ENCODE assay signal across 9 cellular contexts in the genomic region with DNA sequence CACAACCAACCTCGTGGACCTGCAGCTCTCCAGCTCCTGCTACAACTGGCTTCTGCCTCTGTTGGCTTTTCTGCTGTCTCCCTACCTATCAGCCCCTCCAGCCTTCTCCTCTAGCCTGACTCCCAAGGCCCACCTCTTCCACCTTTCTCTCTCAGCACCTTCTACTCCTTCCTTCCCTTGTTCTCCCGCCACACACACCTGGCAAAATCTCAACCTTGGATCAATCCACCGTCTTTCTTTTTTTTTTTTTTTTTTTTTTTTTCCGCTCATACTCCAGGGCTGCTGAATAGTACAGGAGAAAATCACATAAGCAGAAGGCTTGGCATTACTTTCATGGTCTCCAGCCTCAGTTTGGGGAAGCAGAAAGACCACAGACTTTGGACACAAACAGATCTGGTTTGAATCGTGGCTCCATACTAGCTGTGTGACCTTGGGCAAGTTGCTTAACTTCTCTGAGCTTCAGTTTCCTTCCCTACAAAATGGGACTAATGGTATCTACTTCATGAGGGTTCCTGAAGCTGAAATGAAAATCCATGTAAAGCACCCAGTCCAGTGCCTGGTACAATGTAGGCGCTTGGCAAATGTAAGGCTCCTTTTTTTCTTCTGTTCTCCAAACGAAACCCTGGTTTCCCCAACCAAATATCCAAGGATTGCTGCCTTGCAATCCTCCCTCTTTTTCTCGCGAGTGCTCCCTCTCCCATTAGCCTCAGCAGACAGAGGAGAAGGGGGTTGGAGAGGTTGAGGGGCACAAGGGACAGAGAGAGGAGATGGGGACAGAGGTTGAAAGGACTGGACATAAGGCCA. TPM values are rescaled to one million over a fixed set of nuclear protein-coding genes. Genes with fewer than 3 reads are reported as not detected.
DNase-seq lines count a peak whose midpoint lies in the region; ATAC-seq and TF ChIP-seq lines count a peak whose summit lies in the region.
"Had no signal": no experiment of that assay in that cellular context is flagged by ENCODE, and none has a peak within 500 bp of the region (broad histone marks: within the 10 kb centered on the region; RNA-seq: fewer than 3 reads in every experiment).

No MANE protein-coding gene starts in this region.

- peak overlapping the region; percentile 78 for H3K4me3 ChIP-seq in SK-N-MC
- peak overlapping the region; percentile 49 to 55 for H3K4me3 ChIP-seq in prostate gland

- no peaks in the 10 kb centered on the region for H3K27me3 ChIP-seq in foreskin keratinocyte
- H3K27me3 ChIP-seq in prostate gland (replicated peaks; ENCODE audit: insufficient read depth): no peaks in the 10 kb centered on the region

- H3K9ac ChIP-seq in SK-N-MC (ENCODE audit: insufficient read length): peak overlapping the region; percentile 79

- intact Hi-C loops in prostate gland (cut with DNase I): no loop called here

- H3K4me1 ChIP-seq in foreskin keratinocyte (peaks cover 5% of the 10 kb centered on the region), prostate gland (replicated peaks) (no peaks in the 10 kb centered on the region)

- DNase-seq in Caki2 (ENCODE audit: low read depth): peak; percentile 17
- no peak for DNase-seq in SK-N-MC (ENCODE audit: low read depth, low spot score)
- peak in 1 of 2 donors; percentile 26 for DNase-seq in foreskin keratinocyte
- DNase-seq in prostate gland (ENCODE audit: low spot score): no peak
- no peak for DNase-seq in glomerular visceral epithelial cell (ENCODE audit: extremely low spot score)
- no peak for DNase-seq in stimulated activated CD4-positive, alpha-beta T cell treated with anti-CD3 and anti-CD28 coated beads, Interleukin-12 subunit alpha, Interleukin-12 subunit beta, amount 100 ng/mL, for 4 hours

- no peak for TF ChIP-seq CTCF in foreskin keratinocyte (conservative IDR thresholded peaks at IDR 0.05)
- TF ChIP-seq CTCF in prostate gland (IDR thresholded peaks at IDR 0.05): no peak

- H3K9me3 ChIP-seq in SK-N-MC (ENCODE audit: low read depth, low read length) (no peaks in the 10 kb centered on the region), prostate gland (no peaks in the 10 kb centered on the region)
- H3K9me3 ChIP-seq: neutrophil had no signal

- H3K27ac ChIP-seq in SK-N-MC (no peak overlapping the region), foreskin keratinocyte (peak overlapping the region; percentile 36), prostate gland (peak overlapping the region in 1 of 2 donors; percentile 58)
- H3K27ac ChIP-seq: neutrophil had no signal

- in situ Hi-C loops in Caki2 (cut with HindIII; ENCODE audit: low pct_unique_long_range_greater_than_20kb, low sequenced_read_pairs): no loop called here

- H3K36me3 ChIP-seq in SK-N-MC (ENCODE audit: insufficient read depth, low read length): no peaks in the 10 kb centered on the region
- H3K36me3 ChIP-seq in prostate gland: no peaks in the 10 kb centered on the region
- H3K36me3 ChIP-seq: neutrophil had no signal

- ATAC-seq in foreskin keratinocyte (peak; percentile 2), HG03520 (IDR thresholded peaks at IDR 0.05; ENCODE audit: unreplicated experiment) (no peak), HG03439 (IDR thresholded peaks at IDR 0.05; ENCODE audit: unreplicated experiment) (no peak)

- no peak for TF ChIP-seq POLR2A in prostate gland (IDR thresholded peaks at IDR 0.05)

- 11% methylated on average over 8 of the region's 9 CpGs for WGBS in prostate gland

RNA-seq across cellular contexts. Expression of gene FGD1, which starts 1.7 kb away (rescaled TPM):
- total RNA-seq in Caki2 (2014; rRNA removed; shearing (Covaris generic); ENCODE audit: low replicate concordance): 14.4 and 17.2 TPM in 2 replicates
- total RNA-seq in foreskin keratinocyte (10.2 and 10.9 TPM in 2 replicates), prostate gland (1 to 10 TPM; 6.6 to 7.0 TPM)
- 8.5 and 9.0 TPM in 2 replicates for polyA plus RNA-seq in foreskin keratinocyte

RNA-seq across cellular contexts. Expression of gene GNL3L, which starts 35.7 kb away (rescaled TPM):
- 12.9 and 14.4 TPM in 2 replicates for total RNA-seq in Caki2 (2014; rRNA removed; shearing (Covaris generic); ENCODE audit: low replicate concordance)
- total RNA-seq in foreskin keratinocyte (27.5 and 31.6 TPM in 2 replicates), prostate gland (10 to 100 TPM; 30.4 to 34.2 TPM)
- 1.3 and 1.5 TPM in 2 replicates for polyA plus RNA-seq in foreskin keratinocyte

RNA-seq across cellular contexts. Expression of gene TSR2, which starts 54.2 kb away (rescaled TPM):
- 23.7 and 45.3 TPM in 2 replicates for total RNA-seq in Caki2 (2014; rRNA removed; shearing (Covaris generic); ENCODE audit: low replicate concordance)
- total RNA-seq in foreskin keratinocyte: 33.6 and 39.8 TPM in 2 replicates
- 49.5 and 51.4 TPM in 2 replicates for polyA plus RNA-seq in foreskin keratinocyte
- total RNA-seq in prostate gland: 10 to 100 TPM; 24.4 to 24.7 TPM
